17 cellular contexts compared by ENCODE assay signal in genomic region chr10:124746992-124747391, GRCh38. TPM values are rescaled to one million over a fixed set of nuclear protein-coding genes. Genes with fewer than 3 reads are reported as not detected.
DNase-seq lines count a peak whose midpoint lies in the region; ATAC-seq, FAIRE-seq and TF ChIP-seq lines count a peak whose summit lies in the region.
"Had no signal": no experiment of that assay in that cellular context is flagged by ENCODE, and none has a peak within 500 bp of the region (broad histone marks: within the 10 kb centered on the region; RNA-seq: fewer than 3 reads in every experiment).

No MANE protein-coding gene starts in this region.

- H3K36me3 ChIP-seq in Karpas-422 (ENCODE audit: insufficient read depth, low read length) (peaks cover 6% of the 10 kb centered on the region; the same call in 1 of the 2 replicates), bronchial epithelial cell (ENCODE audit: control insufficient read depth, insufficient read depth, low read length) (no peaks in the 10 kb centered on the region), keratinocyte (ENCODE audit: control insufficient read depth in 2 of 2, extremely low read depth in 1 of 2, insufficient read depth in 2 of 2, low read length in 2 of 2) (peaks cover 0 to 4% of the 10 kb centered on the region in 2 experiments), smooth muscle cell (ENCODE audit: low read depth) (peaks cover 5% of the 10 kb centered on the region), esophagus muscularis mucosa (peaks cover 0 to 12% (median 3%) of the 10 kb centered on the region in 4 donors)

- no peaks in the 10 kb centered on the region for H3K27me3 ChIP-seq in Karpas-422 (ENCODE audit: low read length)
- H3K27me3 ChIP-seq in bronchial epithelial cell (ENCODE audit: control insufficient read depth, insufficient read depth, low read length): no peaks in the 10 kb centered on the region
- H3K27me3 ChIP-seq in keratinocyte (ENCODE audit: control insufficient read depth, extremely low read depth, insufficient read depth, low read length): no peaks in the 10 kb centered on the region
- H3K27me3 ChIP-seq in smooth muscle cell (ENCODE audit: low read depth): no peaks in the 10 kb centered on the region
- H3K27me3 ChIP-seq in esophagus muscularis mucosa: no peaks in the 10 kb centered on the region

- 90% methylated on average over 2 of the region's 2 CpGs for WGBS in smooth muscle cell (ENCODE audit: low lambda C conversion rate)
- WGBS in esophagus muscularis mucosa: 83% methylated on average over 2 of the region's 2 CpGs

- peak; percentile 39 for DNase-seq in Karpas-422
- peak; percentile 81 for DNase-seq in bronchial epithelial cell (ENCODE audit: low read depth)
- no peak for DNase-seq in keratinocyte (ENCODE audit: low read depth, low spot score)
- DNase-seq in smooth muscle cell (lab: John Stamatoyannopoulos, UW; ENCODE audit: unreplicated experiment): no peak
- DNase-seq in activated naive CD4-positive, alpha-beta T cell treated with anti-CD3 and anti-CD28 coated beads for 36 hours: no peak
- DNase-seq in hippocampal formation (lab: John Stamatoyannopoulos, UW): no peak
- DNase-seq in esophagus muscularis mucosa (ENCODE audit: extremely low spot score): no peak
- DNase-seq: C1 segment of cervical spinal cord, DMS 273 treated with DMSO at 0.1 percent for 48 hours, NCI-H1105 treated with DMSO at 0.1 percent for 48 hours, NCI-H187 had no signal

- H3F3A ChIP-seq in smooth muscle cell (ENCODE audit: low read depth): peaks cover 14% of the 10 kb centered on the region

- H3K9me2 ChIP-seq in Karpas-422 (replicated peaks; ENCODE audit: insufficient read depth, low read length): no peaks in the 10 kb centered on the region

- CTCF ChIA-PET in activated naive CD4-positive, alpha-beta T cell treated with anti-CD3 and anti-CD28 coated beads for 36 hours (lab: Charles Lee): interaction anchor here (0.6 to 3.9 kb wide), 12 partner anchors 9 to 217 kb away, joined by 3 to 20 read pairs (median 6); no protein-coding TSS in a partner anchor

- H2AFZ ChIP-seq in Karpas-422 (ENCODE audit: low read length) (no peak overlapping the region), keratinocyte (ENCODE audit: control insufficient read depth, low read length) (no peak overlapping the region), smooth muscle cell (ENCODE audit: low read depth) (no peak overlapping the region)

- no peak for TF ChIP-seq EP300 in esophagus muscularis mucosa (IDR thresholded peaks at IDR 0.05)

- peaks cover 26% of the 10 kb centered on the region for H3K4me1 Mint-ChIP-seq in activated naive CD4-positive, alpha-beta T cell treated with anti-CD3 and anti-CD28 coated beads for 36 hours (ENCODE audit: low read depth)

- H3K4me2 ChIP-seq in Karpas-422 (ENCODE audit: low read depth, low read length, poor library complexity, severe bottlenecking) (no peak overlapping the region), keratinocyte (ENCODE audit: control insufficient read depth, extremely low read depth, insufficient read depth, low read depth, low read length) (peak overlapping the region; percentile 65), smooth muscle cell (no peak overlapping the region)
- H3K4me2 ChIP-seq: KMS-11 had no signal

- peaks cover 6% of the 10 kb centered on the region for H3K36me3 Mint-ChIP-seq in activated naive CD4-positive, alpha-beta T cell treated with anti-CD3 and anti-CD28 coated beads for 36 hours (ENCODE audit: low read depth)

- TF ChIP-seq POLR2A in esophagus muscularis mucosa (IDR thresholded peaks at IDR 0.05; ENCODE audit: low read depth): no peak

- H4K20me1 ChIP-seq in Karpas-422 (ENCODE audit: insufficient read depth, low read depth, low read length): no peaks in the 10 kb centered on the region
- H4K20me1 ChIP-seq in keratinocyte (ENCODE audit: control insufficient read depth, extremely low read depth, insufficient read depth, low read length): no peaks in the 10 kb centered on the region
- peaks cover 14% of the 10 kb centered on the region for H4K20me1 ChIP-seq in smooth muscle cell (ENCODE audit: low read depth)

- H3K27ac ChIP-seq in Karpas-422 (ENCODE audit: low read length) (0 out of 2 replicates have a peak overlapping the region, but pooled peaks have one; percentile 25), keratinocyte (ENCODE audit: control insufficient read depth, insufficient read depth, low read length) (peak overlapping the region; percentile 77), smooth muscle cell (ENCODE audit: low read depth) (peak overlapping the region; percentile 85), esophagus muscularis mucosa (replicated peaks in 1 of 4) (no peak overlapping the region)
- H3K27ac ChIP-seq: KMS-11 had no signal

- no peak overlapping the region for H3K27ac Mint-ChIP-seq in activated naive CD4-positive, alpha-beta T cell treated with anti-CD3 and anti-CD28 coated beads for 36 hours

- no peak overlapping the region for H3K9ac ChIP-seq in Karpas-422 (ENCODE audit: low read length)
- H3K9ac ChIP-seq in keratinocyte (ENCODE audit: control insufficient read depth, extremely low read depth, insufficient read depth, low read length): peak overlapping the region; percentile 26
- no peak overlapping the region for H3K9ac ChIP-seq in smooth muscle cell (ENCODE audit: low read depth)
- H3K9ac ChIP-seq: KMS-11 had no signal

- no peak overlapping the region for H3K4me3 Mint-ChIP-seq in activated naive CD4-positive, alpha-beta T cell treated with anti-CD3 and anti-CD28 coated beads for 36 hours

- peaks cover 34% of the 10 kb centered on the region for H3K79me2 ChIP-seq in Karpas-422 (ENCODE audit: low read length)
- peaks cover 10% of the 10 kb centered on the region for H3K79me2 ChIP-seq in keratinocyte (ENCODE audit: control insufficient read depth, insufficient read depth, low read length)
- no peaks in the 10 kb centered on the region for H3K79me2 ChIP-seq in smooth muscle cell (ENCODE audit: low read depth)

- no peak for ATAC-seq in GM18867 (IDR thresholded peaks at IDR 0.05; ENCODE audit: unreplicated experiment)
- ATAC-seq: HepG2, Panc1 had no signal

- no peak for TF ChIP-seq CTCF in bronchial epithelial cell (IDR thresholded peaks at IDR 0.05; ENCODE audit: insufficient read depth, low read length, severe bottlenecking)
- no peak for TF ChIP-seq CTCF in keratinocyte (optimal IDR thresholded peaks at IDR 0.05 in 1 of 3, IDR thresholded peaks at IDR 0.05 in 1 of 3, conservative IDR thresholded peaks at IDR 0.05 in 1 of 3; ENCODE audit: extremely low read depth in 1 of 3, insufficient read depth in 2 of 3, low read length in 3 of 3)
- TF ChIP-seq CTCF in smooth muscle cell (IDR thresholded peaks at IDR 0.05; ENCODE audit: borderline replicate concordance, insufficient read depth, poor library complexity, severe bottlenecking): no peak
- TF ChIP-seq CTCF in esophagus muscularis mucosa (IDR thresholded peaks at IDR 0.05): no peak

- no peaks in the 10 kb centered on the region for H3K9me1 ChIP-seq in keratinocyte (ENCODE audit: control insufficient read depth, extremely low read depth, insufficient read depth, low read length)

- FAIRE-seq in bronchial epithelial cell (lab: Jason Lieb, UNC) (no peak), keratinocyte (lab: Jason Lieb, UNC) (no peak)
- FAIRE-seq: A204.1, H1, HepG2 had no signal

- H3K4me1 ChIP-seq in Karpas-422 (ENCODE audit: low read length) (peaks cover 28% of the 10 kb centered on the region), keratinocyte (ENCODE audit: control insufficient read depth, extremely low read depth, insufficient read depth, low read length) (peaks cover 44% of the 10 kb centered on the region), smooth muscle cell (ENCODE audit: low read depth) (peaks cover 17% of the 10 kb centered on the region), esophagus muscularis mucosa (peaks cover 16 to 29% (median 29%) of the 10 kb centered on the region in 4 donors)

- no peaks in the 10 kb centered on the region for H3K27me3 Mint-ChIP-seq in activated naive CD4-positive, alpha-beta T cell treated with anti-CD3 and anti-CD28 coated beads for 36 hours (ENCODE audit: low read depth)

- dilution Hi-C loops in keratinocyte (cut with MboI; ENCODE audit: extremely low pct_ligation_motif_present, low sequenced_read_pairs): no loop called here

- intact Hi-C loops in activated naive CD4-positive, alpha-beta T cell treated with anti-CD3 and anti-CD28 coated beads for 36 hours (cut with micrococcal nuclease): no loop called here
- intact Hi-C loops in esophagus muscularis mucosa (cut with DNase I): no loop called here

- H3K9me3 Mint-ChIP-seq in activated naive CD4-positive, alpha-beta T cell treated with anti-CD3 and anti-CD28 coated beads for 36 hours: no peaks in the 10 kb centered on the region

- H3K4me3 ChIP-seq in Karpas-422 (ENCODE audit: low read length) (no peak overlapping the region), bronchial epithelial cell (ENCODE audit: low read depth, low read length) (no peak overlapping the region), keratinocyte (ENCODE audit: control insufficient read depth in 2 of 3, extremely low read depth in 1 of 3, insufficient read depth in 2 of 3, low read depth in 1 of 3, low read length in 3 of 3) (no peak overlapping the region), smooth muscle cell (no peak overlapping the region), esophagus muscularis mucosa (no peak overlapping the region)

- no peaks in the 10 kb centered on the region for H3K9me3 ChIP-seq in Karpas-422 (ENCODE audit: low read length)
- no peaks in the 10 kb centered on the region for H3K9me3 ChIP-seq in keratinocyte (ENCODE audit: control insufficient read depth, low read depth, low read length)
- no peaks in the 10 kb centered on the region for H3K9me3 ChIP-seq in smooth muscle cell (replicated peaks; ENCODE audit: low read depth)
- H3K9me3 ChIP-seq in esophagus muscularis mucosa: no peaks in the 10 kb centered on the region

RNA-seq across cellular contexts. Expression of gene FAM53B, which starts 2.8 kb away (rescaled TPM):
- total RNA-seq in Karpas-422 (2014; rRNA removed; shearing (Covaris generic); ENCODE audit: low replicate concordance): 72.5 and 148 TPM in 2 replicates
- 19.5 and 23.9 TPM in 2 replicates for total RNA-seq in bronchial epithelial cell
- polyA plus RNA-seq in keratinocyte: 8.6 to 13.2 TPM (median 9.0 TPM) in 3 replicates
- 4.1 TPM for polyA plus RNA-seq in keratinocyte (2011; ENCODE audit: low read depth)
- polyA plus RNA-seq in keratinocyte (2011; cell fraction: cytosol; rRNA removed): 5.6 and 8.3 TPM in 2 replicates
- 12.2 and 14.8 TPM in 2 replicates for polyA plus RNA-seq in keratinocyte (2011; cell fraction: nucleus; rRNA removed)
- 9.6 and 13.6 TPM in 2 replicates for polyA plus RNA-seq in keratinocyte (2012; ENCODE audit: low replicate concordance)
- polyA minus RNA-seq in keratinocyte: 24.9 to 47.9 TPM (median 32.6 TPM) in 3 replicates
- polyA minus RNA-seq in keratinocyte (2011; cell fraction: cytosol; rRNA and poly(A)+ RNA removed): 32.8 TPM
- polyA minus RNA-seq in keratinocyte (2011; cell fraction: nucleus; rRNA and poly(A)+ RNA removed): 23.2 and 32.0 TPM in 2 replicates
- 6.2 and 9.3 TPM in 2 replicates for total RNA-seq in smooth muscle cell
- 5.5 and 9.3 TPM in 2 replicates for polyA plus RNA-seq in smooth muscle cell
- 10 to 100 TPM; 11.8 to 11.9 TPM for total RNA-seq in activated naive CD4-positive, alpha-beta T cell treated with anti-CD3 and anti-CD28 coated beads for 36 hours
- total RNA-seq in esophagus muscularis mucosa: 10 to 100 TPM; 25.2 to 43.3 (median 34.7) TPM

RNA-seq across cellular contexts. Expression of gene EEF1AKMT2, which starts 44.7 kb away (rescaled TPM):
- total RNA-seq in Karpas-422 (2014; rRNA removed; shearing (Covaris generic); ENCODE audit: low replicate concordance): 24.9 and 38.3 TPM in 2 replicates
- total RNA-seq in bronchial epithelial cell (16.5 and 21.1 TPM in 2 replicates), smooth muscle cell (26.4 and 31.0 TPM in 2 replicates), esophagus muscularis mucosa (10 to 100 TPM in 2 of 4 donors, 1 to 10 TPM in 2; 9.0 to 11.9 (median 10.0) TPM)
- polyA plus RNA-seq in keratinocyte (10.5 to 19.1 TPM (median 12.3 TPM) in 3 replicates), smooth muscle cell (20.1 and 20.5 TPM in 2 replicates)
- 6.3 TPM for polyA plus RNA-seq in keratinocyte (2011; ENCODE audit: low read depth)
- polyA plus RNA-seq in keratinocyte (2011; cell fraction: cytosol; rRNA removed): 9.4 and 17.5 TPM in 2 replicates
- polyA plus RNA-seq in keratinocyte (2011; cell fraction: nucleus; rRNA removed): 10.0 and 16.0 TPM in 2 replicates
- polyA plus RNA-seq in keratinocyte (2012; ENCODE audit: low replicate concordance): 8.4 and 13.2 TPM in 2 replicates
- polyA minus RNA-seq in keratinocyte: 1.2 to 17.1 TPM (median 7.4 TPM) in 3 replicates
- polyA minus RNA-seq in keratinocyte (2011; cell fraction: cytosol; rRNA and poly(A)+ RNA removed): 17.6 TPM
- 8.1 and 13.6 TPM in 2 replicates for polyA minus RNA-seq in keratinocyte (2011; cell fraction: nucleus; rRNA and poly(A)+ RNA removed)
- 10 to 100 TPM; 22.5 to 25.5 TPM for total RNA-seq in activated naive CD4-positive, alpha-beta T cell treated with anti-CD3 and anti-CD28 coated beads for 36 hours

RNA-seq across cellular contexts. Expression of gene ABRAXAS2, which starts 54.6 kb away (rescaled TPM):
- total RNA-seq in Karpas-422 (2014; rRNA removed; shearing (Covaris generic); ENCODE audit: low replicate concordance): 11.4 and 13.1 TPM in 2 replicates
- total RNA-seq in bronchial epithelial cell (12.2 and 12.6 TPM in 2 replicates), smooth muscle cell (25.6 and 27.0 TPM in 2 replicates), esophagus muscularis mucosa (10 to 100 TPM; 11.4 to 13.6 (median 12.0) TPM)
- polyA plus RNA-seq in keratinocyte (13.6 to 19.1 TPM (median 15.8 TPM) in 3 replicates), smooth muscle cell (14.8 and 15.0 TPM in 2 replicates)
- 10.5 TPM for polyA plus RNA-seq in keratinocyte (2011; ENCODE audit: low read depth)
- polyA plus RNA-seq in keratinocyte (2011; cell fraction: cytosol; rRNA removed): 11.4 and 19.1 TPM in 2 replicates
- polyA plus RNA-seq in keratinocyte (2011; cell fraction: nucleus; rRNA removed): 17.7 and 24.0 TPM in 2 replicates
- 13.8 and 14.0 TPM in 2 replicates for polyA plus RNA-seq in keratinocyte (2012; ENCODE audit: low replicate concordance)
- polyA minus RNA-seq in keratinocyte: 5.3 to 15.9 TPM (median 11.5 TPM) in 3 replicates
- 11.7 TPM for polyA minus RNA-seq in keratinocyte (2011; cell fraction: cytosol; rRNA and poly(A)+ RNA removed)
- polyA minus RNA-seq in keratinocyte (2011; cell fraction: nucleus; rRNA and poly(A)+ RNA removed): 7.4 and 14.7 TPM in 2 replicates
- 10 to 100 TPM; 16.6 to 17.9 TPM for total RNA-seq in activated naive CD4-positive, alpha-beta T cell treated with anti-CD3 and anti-CD28 coated beads for 36 hours

Comparison
In these comparisons a context has a peak if more than half of its experiments do, and no peak if none do; other contexts are left out.
1. DNase-seq: peak in Karpas-422 (single experiment) and bronchial epithelial cell (single experiment); none in keratinocyte (single experiment), smooth muscle cell (single experiment), activated naive CD4-positive, alpha-beta T cell treated with anti-CD3 and anti-CD28 coated beads for 36 hours (single experiment), hippocampal formation (0 of 2) and esophagus muscularis mucosa (single experiment).
2. H3K27ac ChIP-seq: peak in Karpas-422 (single experiment), keratinocyte (single experiment) and smooth muscle cell (single experiment); none in esophagus muscularis mucosa (0 of 4).